Comparison of ENCODE assay signal across 33 cellular contexts in genomic region chr1:9213956-9214355, GRCh38.
"Had no signal": no experiment of that assay in that cellular context is flagged by ENCODE, and none has a peak within 500 bp of the region (broad histone marks: within the 10 kb centered on the region; RNA-seq: fewer than 3 reads in every experiment).

No MANE protein-coding gene starts in this region.

- DNase-seq: activated CD4-positive, alpha-beta T cell treated with anti-CD3 and anti-CD28 coated beads for 1 hour; activated CD4-positive, alpha-beta T cell treated with anti-CD3 and anti-CD28 coated beads for 4 hours; activated CD4-positive, alpha-beta T cell treated with anti-CD3 and anti-CD28 coated beads, Interleukin-2, amount 10 ng/mL, durations not matched to agents 7 days and 5 days; activated CD4-positive, alpha-beta T cell treated with anti-CD3 and anti-CD28 coated beads, Interleukin-2, amount 50 U/mL, for 4 hours; activated CD8-positive, alpha-beta memory T cell treated with anti-CD3 and anti-CD28 coated beads, Interleukin-2, amount 10 ng/mL, durations not matched to agents 7 days and 5 days; activated CD8-positive, alpha-beta memory T cell treated with anti-CD3 and anti-CD28 coated beads, Interleukin-2, amount 50 U/mL, for 4 hours; activated CD8-positive, alpha-beta T cell treated with anti-CD3 and anti-CD28 coated beads for 36 hours; activated gamma-delta T cell; activated naive CD4-positive, alpha-beta T cell; activated naive CD4-positive, alpha-beta T cell treated with anti-CD3 and anti-CD28 coated beads, Interleukin-2, amount 10 ng/mL, durations not matched to agents 7 days and 5 days; activated naive CD8-positive, alpha-beta T cell treated with anti-CD3 and anti-CD28 coated beads, Interleukin-2, amount 10 ng/mL, durations not matched to agents 7 days and 5 days; activated T-cell treated with anti-CD3 and anti-CD28 coated beads, Interleukin-2, amount 50 U/mL, for 1 hour; activated T-cell treated with anti-CD3 and anti-CD28 coated beads, Interleukin-2, amount 50 U/mL, for 48 hours; amniotic stem cell; anterior cingulate cortex; brain microvascular endothelial cell; dorsolateral prefrontal cortex; effector memory CD4-positive, alpha-beta T cell; endodermal cell; erythroblast; foreskin keratinocyte; gastrocnemius medialis; glutamatergic neuron; heart left ventricle; T-helper 2 cell had no signal

- H3K4me3 ChIP-seq: coronary artery, dorsolateral prefrontal cortex, esophagus muscularis mucosa, gastrocnemius medialis, heart left ventricle had no signal

- H3K36me3 ChIP-seq: brain microvascular endothelial cell, esophagus muscularis mucosa, gastrocnemius medialis, heart left ventricle had no signal

- H3K4me1 Mint-ChIP-seq: activated CD4-positive, alpha-beta T cell treated with anti-CD3 and anti-CD28 coated beads, Interleukin-2, amount 10 ng/mL, durations not matched to agents 7 days and 5 days; activated naive CD4-positive, alpha-beta T cell treated with anti-CD3 and anti-CD28 coated beads, Interleukin-2, amount 10 ng/mL, durations not matched to agents 7 days and 5 days; activated naive CD8-positive, alpha-beta T cell treated with anti-CD3 and anti-CD28 coated beads, Interleukin-2, amount 10 ng/mL, durations not matched to agents 7 days and 5 days; central memory CD8-positive, alpha-beta T cell; endodermal cell had no signal

- H3K27ac ChIP-seq: brain microvascular endothelial cell, coronary artery, dorsolateral prefrontal cortex, esophagus muscularis mucosa, foreskin keratinocyte, gastrocnemius medialis, heart left ventricle, VCaP had no signal

- H3K27ac Mint-ChIP-seq: activated CD4-positive, alpha-beta T cell treated with anti-CD3 and anti-CD28 coated beads, Interleukin-2, amount 10 ng/mL, durations not matched to agents 7 days and 5 days; activated CD8-positive, alpha-beta memory T cell treated with anti-CD3 and anti-CD28 coated beads, Interleukin-2, amount 10 ng/mL, durations not matched to agents 7 days and 5 days; activated CD8-positive, alpha-beta T cell treated with anti-CD3 and anti-CD28 coated beads for 36 hours; activated naive CD4-positive, alpha-beta T cell treated with anti-CD3 and anti-CD28 coated beads, Interleukin-2, amount 10 ng/mL, durations not matched to agents 7 days and 5 days; activated naive CD8-positive, alpha-beta T cell treated with anti-CD3 and anti-CD28 coated beads, Interleukin-2, amount 10 ng/mL, durations not matched to agents 7 days and 5 days; activated T-helper 1 cell treated with anti-CD3 and anti-CD28 coated beads, Interleukin-12 subunit alpha, Interleukin-12 subunit beta, Interleukin-2, Interleukin-4 antibody, amounts not matched to agents 30 ng/mL and 10 ng/mL and 1 ng/mL, durations not matched to agents 14 hours and 24 hours and 36 hours; dendritic cell treated with granulocyte-macrophage colony-stimulating factor and Interleukin-4, amounts not matched to agents 40 ng/mL and 50 ng/mL, for 4 days; endodermal cell; WTC11 had no signal

- H3K4me3 Mint-ChIP-seq: activated CD4-positive, alpha-beta T cell treated with anti-CD3 and anti-CD28 coated beads, Interleukin-2, amount 10 ng/mL, durations not matched to agents 7 days and 5 days; activated CD8-positive, alpha-beta memory T cell treated with anti-CD3 and anti-CD28 coated beads, Interleukin-2, amount 10 ng/mL, durations not matched to agents 7 days and 5 days; activated CD8-positive, alpha-beta T cell treated with anti-CD3 and anti-CD28 coated beads for 36 hours; activated naive CD4-positive, alpha-beta T cell treated with anti-CD3 and anti-CD28 coated beads, Interleukin-2, amount 10 ng/mL, durations not matched to agents 7 days and 5 days; activated naive CD8-positive, alpha-beta T cell treated with anti-CD3 and anti-CD28 coated beads, Interleukin-2, amount 10 ng/mL, durations not matched to agents 7 days and 5 days; activated T-helper 1 cell treated with anti-CD3 and anti-CD28 coated beads, Interleukin-12 subunit alpha, Interleukin-12 subunit beta, Interleukin-2, Interleukin-4 antibody, amounts not matched to agents 30 ng/mL and 10 ng/mL and 1 ng/mL, durations not matched to agents 14 hours and 24 hours and 36 hours; central memory CD8-positive, alpha-beta T cell; dendritic cell treated with granulocyte-macrophage colony-stimulating factor and Interleukin-4, amounts not matched to agents 40 ng/mL and 50 ng/mL, for 4 days; endodermal cell; WTC11 had no signal

- H3K9me3 Mint-ChIP-seq: activated CD8-positive, alpha-beta T cell treated with anti-CD3 and anti-CD28 coated beads for 36 hours; activated naive CD4-positive, alpha-beta T cell treated with anti-CD3 and anti-CD28 coated beads, Interleukin-2, amount 10 ng/mL, durations not matched to agents 7 days and 5 days; activated naive CD4-positive, alpha-beta T cell treated with anti-CD3 and anti-CD28 coated beads, Interleukin-2, amount 50 U/mL, for 72 hours; activated naive CD8-positive, alpha-beta T cell treated with anti-CD3 and anti-CD28 coated beads, Interleukin-2, amount 10 ng/mL, durations not matched to agents 7 days and 5 days; central memory CD8-positive, alpha-beta T cell; dendritic cell treated with granulocyte-macrophage colony-stimulating factor and Interleukin-4, amounts not matched to agents 40 ng/mL and 50 ng/mL, for 4 days had no signal

- H3K36me3 Mint-ChIP-seq: activated CD8-positive, alpha-beta memory T cell treated with anti-CD3 and anti-CD28 coated beads, Interleukin-2, amount 10 ng/mL, durations not matched to agents 7 days and 5 days; activated naive CD4-positive, alpha-beta T cell treated with anti-CD3 and anti-CD28 coated beads, Interleukin-2, amount 10 ng/mL, durations not matched to agents 7 days and 5 days; activated naive CD4-positive, alpha-beta T cell treated with anti-CD3 and anti-CD28 coated beads, Interleukin-2, amount 50 U/mL, for 72 hours; activated naive CD8-positive, alpha-beta T cell treated with anti-CD3 and anti-CD28 coated beads, Interleukin-2, amount 10 ng/mL, durations not matched to agents 7 days and 5 days had no signal

- ATAC-seq: activated CD8-positive, alpha-beta memory T cell treated with anti-CD3 and anti-CD28 coated beads, Interleukin-2, amount 10 ng/mL, durations not matched to agents 7 days and 5 days; activated CD8-positive, alpha-beta T cell treated with anti-CD3 and anti-CD28 coated beads for 36 hours; activated naive CD4-positive, alpha-beta T cell treated with anti-CD3 and anti-CD28 coated beads, Interleukin-2, amount 50 U/mL, for 72 hours; foreskin keratinocyte; gastrocnemius medialis; heart left ventricle; WTC11 had no signal

- H3K9me3 ChIP-seq: esophagus muscularis mucosa, gastrocnemius medialis had no signal

- H3K27me3 ChIP-seq: brain microvascular endothelial cell, dorsolateral prefrontal cortex, foreskin keratinocyte, gastrocnemius medialis, heart left ventricle had no signal

- H3K4me1 ChIP-seq: esophagus muscularis mucosa, foreskin keratinocyte, gastrocnemius medialis, heart left ventricle had no signal
